ENCODE assay signal across 8 cellular contexts in the genomic region with DNA sequence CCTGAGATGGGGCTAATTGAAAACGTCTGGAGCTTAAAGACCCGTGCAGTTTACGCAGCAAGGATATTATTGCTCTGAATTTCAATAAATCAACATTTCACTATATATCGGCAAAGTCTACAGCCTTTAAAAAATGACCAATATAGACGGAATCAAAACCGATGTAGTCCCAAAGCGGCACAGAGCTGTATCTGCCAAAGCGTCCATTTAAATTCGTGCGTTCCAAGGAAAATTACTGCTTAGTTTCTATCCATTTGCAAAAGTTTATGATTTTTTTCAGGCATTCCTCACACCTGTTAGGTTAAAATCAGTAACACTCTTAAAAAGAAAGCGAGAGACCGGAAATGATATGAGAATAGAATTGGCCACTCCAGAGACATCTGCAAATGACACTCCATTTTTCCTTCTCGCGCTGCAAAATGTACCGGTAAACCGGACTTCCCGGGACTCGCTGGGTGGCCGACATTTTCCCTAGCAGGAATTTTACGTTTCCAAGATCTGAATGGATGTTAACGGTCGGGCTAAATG. TPM values are rescaled to one million over a fixed set of nuclear protein-coding genes. Genes with fewer than 3 reads are reported as not detected.
DNase-seq lines count a peak whose midpoint lies in the region; ATAC-seq and TF ChIP-seq lines count a peak whose summit lies in the region.

No MANE protein-coding gene starts in this region.

- CTCF ChIA-PET in WTC11 (lab: Charles Lee): interaction anchor here (1.0 kb wide), 1 partner anchor 168 kb away, joined by 5 read pairs; no protein-coding TSS in a partner anchor

- TF ChIP-seq CTCF in WTC11 (IDR thresholded peaks at IDR 0.05) (no peak), heart left ventricle (IDR thresholded peaks at IDR 0.05) (no peak)

- DNase-seq in activated CD4-positive, alpha-beta T cell treated with anti-CD3 and anti-CD28 coated beads, Interleukin-2, amount 10 ng/mL, durations not matched to agents 24 days and 14 days: no peak
- no peak for DNase-seq in activated CD4-positive, alpha-beta T cell treated with anti-CD3 and anti-CD28 coated beads, Interleukin-2, amount 50 U/mL, for 1 hour
- DNase-seq in WTC11 (ENCODE audit: low spot score) (no peak), heart left ventricle (no peak), renal cortical epithelial cell (ENCODE audit: low read depth) (peak; percentile 40)

- peak overlapping the region; percentile 71 to 97 (median 84) for H3K4me3 ChIP-seq in heart left ventricle

- no peaks in the 10 kb centered on the region for H3K9me3 ChIP-seq in heart left ventricle

- peaks cover 6 to 39% (median 33%) of the 10 kb centered on the region in 9 donors for H3K36me3 ChIP-seq in heart left ventricle

- POLR2A ChIA-PET in WTC11 (lab: Charles Lee): interaction anchor here (0.6 to 2.9 kb wide), 12 partner anchors 10 to 391 kb away, joined by 3 to 22 read pairs (median 3); partner anchors contain the start of genes DNAJB11 and RFC4

- H3K27me3 ChIP-seq in heart left ventricle: no peaks in the 10 kb centered on the region

- 4 to 9% (median 5%) methylated on average over 22 of the region's 22 CpGs for WGBS in heart left ventricle, 4 donors

- no peak for TF ChIP-seq POLR2A in heart left ventricle (IDR thresholded peaks at IDR 0.05)

- peaks cover 3% of the 10 kb centered on the region for H3K27me3 Mint-ChIP-seq in activated CD4-positive, alpha-beta T cell treated with anti-CD3 and anti-CD28 coated beads, Interleukin-2, amount 10 ng/mL, durations not matched to agents 24 days and 14 days
- peaks cover 9% of the 10 kb centered on the region; the same call in 1 of the 2 replicates for H3K27me3 Mint-ChIP-seq in WTC11 (ENCODE audit: low read depth)

- peak overlapping the region; percentile 100 for H3K27ac Mint-ChIP-seq in activated CD4-positive, alpha-beta T cell treated with anti-CD3 and anti-CD28 coated beads, Interleukin-2, amount 10 ng/mL, durations not matched to agents 24 days and 14 days
- peak overlapping the region; percentile 87 for H3K27ac Mint-ChIP-seq in WTC11

- H3K4me1 ChIP-seq in heart left ventricle: peaks cover 7 to 39% (median 29%) of the 10 kb centered on the region in 12 donors

- H3K4me1 Mint-ChIP-seq in activated CD4-positive, alpha-beta T cell treated with anti-CD3 and anti-CD28 coated beads, Interleukin-2, amount 10 ng/mL, durations not matched to agents 24 days and 14 days: peaks cover 31% of the 10 kb centered on the region
- H3K4me1 Mint-ChIP-seq in WTC11: peaks cover 37% of the 10 kb centered on the region

- peaks cover 6% of the 10 kb centered on the region for H3K9me3 Mint-ChIP-seq in activated CD4-positive, alpha-beta T cell treated with anti-CD3 and anti-CD28 coated beads, Interleukin-2, amount 10 ng/mL, durations not matched to agents 24 days and 14 days
- no peaks in the 10 kb centered on the region for H3K9me3 Mint-ChIP-seq in WTC11

- intact Hi-C loops in activated CD4-positive, alpha-beta T cell treated with anti-CD3 and anti-CD28 coated beads, Interleukin-2, amount 10 ng/mL, durations not matched to agents 24 days and 14 days (cut with micrococcal nuclease): loop anchor here (1.0 to 10.0 kb wide), 8 partner anchors 10 to 846 kb away; partner anchors contain the start of genes AHSG, DNAJB11, RFC4 and ST6GAL1
- intact Hi-C loops in heart left ventricle (cut with DNase I): loop anchor here in 4 of 10 donors (2.0 to 10.0 kb wide), 5 partner anchors 150 to 848 kb away; partner anchors contain the start of genes TRA2B (in 2 of the 4), DNAJB11 (in 1 of the 4), ST6GAL1 (in 1 of the 4) and TBCCD1 (in 1 of the 4)

- H3K36me3 Mint-ChIP-seq in activated CD4-positive, alpha-beta T cell treated with anti-CD3 and anti-CD28 coated beads, Interleukin-2, amount 10 ng/mL, durations not matched to agents 24 days and 14 days (ENCODE audit: low read depth): peaks cover 45% of the 10 kb centered on the region
- peaks cover 43% of the 10 kb centered on the region for H3K36me3 Mint-ChIP-seq in WTC11

- H3K4me3 Mint-ChIP-seq in activated CD4-positive, alpha-beta T cell treated with anti-CD3 and anti-CD28 coated beads, Interleukin-2, amount 10 ng/mL, durations not matched to agents 24 days and 14 days: peak overlapping the region; percentile 100
- H3K4me3 Mint-ChIP-seq in WTC11: peak overlapping the region; percentile 100

- ATAC-seq in HG03342 (IDR thresholded peaks at IDR 0.05; ENCODE audit: unreplicated experiment) (peak; percentile 34), WTC11 (no peak), heart left ventricle (peak in 2 of 4 donors; percentile 1 to 11), GM21723 (IDR thresholded peaks at IDR 0.05; ENCODE audit: unreplicated experiment) (no peak), GM21526 (IDR thresholded peaks at IDR 0.05; ENCODE audit: low FRiP score, unreplicated experiment) (no peak)

- H3K27ac ChIP-seq in heart left ventricle: peak overlapping the region; percentile 95 to 100 (median 99)

TF ChIP-seq in WTC11, 78 proteins besides CTCF, POLR2A, EP300 and RAD21 (continues in another document):
- TF ChIP-seq ZMAT4 (CRISPR knock-in tag; IDR thresholded peaks at IDR 0.05) (no peak), TP53 (CRISPR knock-in tag; IDR thresholded peaks at IDR 0.05) (no peak), ZNF263 (CRISPR knock-in tag; IDR thresholded peaks at IDR 0.05; ENCODE audit: low read depth) (no peak), PRRX2 (CRISPR knock-in tag; IDR thresholded peaks at IDR 0.05) (no peak)
- TF ChIP-seq, protein P1, sequence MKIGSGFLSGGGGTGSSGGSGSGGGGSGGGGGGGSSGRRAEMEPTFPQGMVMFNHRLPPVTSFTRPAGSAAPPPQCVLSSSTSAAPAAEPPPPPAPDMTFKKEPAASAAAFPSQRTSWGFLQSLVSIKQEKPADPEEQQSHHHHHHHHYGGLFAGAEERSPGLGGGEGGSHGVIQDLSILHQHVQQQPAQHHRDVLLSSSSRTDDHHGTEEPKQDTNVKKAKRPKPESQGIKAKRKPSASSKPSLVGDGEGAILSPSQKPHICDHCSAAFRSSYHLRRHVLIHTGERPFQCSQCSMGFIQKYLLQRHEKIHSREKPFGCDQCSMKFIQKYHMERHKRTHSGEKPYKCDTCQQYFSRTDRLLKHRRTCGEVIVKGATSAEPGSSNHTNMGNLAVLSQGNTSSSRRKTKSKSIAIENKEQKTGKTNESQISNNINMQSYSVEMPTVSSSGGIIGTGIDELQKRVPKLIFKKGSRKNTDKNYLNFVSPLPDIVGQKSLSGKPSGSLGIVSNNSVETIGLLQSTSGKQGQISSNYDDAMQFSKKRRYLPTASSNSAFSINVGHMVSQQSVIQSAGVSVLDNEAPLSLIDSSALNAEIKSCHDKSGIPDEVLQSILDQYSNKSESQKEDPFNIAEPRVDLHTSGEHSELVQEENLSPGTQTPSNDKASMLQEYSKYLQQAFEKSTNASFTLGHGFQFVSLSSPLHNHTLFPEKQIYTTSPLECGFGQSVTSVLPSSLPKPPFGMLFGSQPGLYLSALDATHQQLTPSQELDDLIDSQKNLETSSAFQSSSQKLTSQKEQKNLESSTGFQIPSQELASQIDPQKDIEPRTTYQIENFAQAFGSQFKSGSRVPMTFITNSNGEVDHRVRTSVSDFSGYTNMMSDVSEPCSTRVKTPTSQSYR (CRISPR knock-in tag; IDR thresholded peaks at IDR 0.05): no peak

RNA-seq across cellular contexts. Expression of gene EIF4A2, which starts 0.8 kb away (rescaled TPM):
- total RNA-seq in activated CD4-positive, alpha-beta T cell treated with anti-CD3 and anti-CD28 coated beads, Interleukin-2, amount 10 ng/mL, durations not matched to agents 24 days and 14 days: 502 and 507 TPM in 2 replicates
- total RNA-seq in WTC11 (2021) (571 to 574 TPM (median 572 TPM) in 3 replicates), heart left ventricle (100 to 1,000 TPM; 291 to 496 (median 375) TPM), renal cortical epithelial cell (725 and 842 TPM in 2 replicates)
- 100 to 1,000 TPM; 255 to 330 TPM for polyA plus RNA-seq in heart left ventricle

RNA-seq across cellular contexts. Expression of gene RFC4, which starts 23.7 kb away (rescaled TPM):
- total RNA-seq in activated CD4-positive, alpha-beta T cell treated with anti-CD3 and anti-CD28 coated beads, Interleukin-2, amount 10 ng/mL, durations not matched to agents 24 days and 14 days: 116 and 119 TPM in 2 replicates
- total RNA-seq in WTC11 (2021) (89.2 to 104 TPM (median 91.8 TPM) in 3 replicates), heart left ventricle (1 to 10 TPM; 4.6 to 9.8 (median 7.9) TPM), renal cortical epithelial cell (22.0 and 35.3 TPM in 2 replicates)
- 10 to 100 TPM in 1 of 2 donors, 1 to 10 TPM in 1; 7.2 to 21.0 TPM for polyA plus RNA-seq in heart left ventricle

RNA-seq across cellular contexts. Expression of gene ADIPOQ, which starts 59.9 kb away (rescaled TPM):
- total RNA-seq in activated CD4-positive, alpha-beta T cell treated with anti-CD3 and anti-CD28 coated beads, Interleukin-2, amount 10 ng/mL, durations not matched to agents 24 days and 14 days: not detected in 2 replicates
- total RNA-seq in WTC11 (2021): not detected in 3 replicates
- 100 to 1,000 TPM in 1 of 9 donors, 10 to 100 TPM in 2, 1 to 10 TPM in 4, under 1 TPM in 2; 0.12 to 113 (median 1.8) TPM for total RNA-seq in heart left ventricle
- polyA plus RNA-seq in heart left ventricle: 10 to 100 TPM in 1 of 2 donors, 1 to 10 TPM in 1; 1.1 to 19.6 TPM
- not detected in 2 replicates for total RNA-seq in renal cortical epithelial cell
